In genomic region chr20:58340853-58341252, GRCh38 we compare ENCODE assay signal across 14 cellular contexts. TPM values are rescaled to one million over a fixed set of nuclear protein-coding genes. Genes with fewer than 3 reads are reported as not detected.
A peak's percentile ranks its signal among the peaks of the same experiment; 100 is the strongest.
DNase-seq lines count a peak whose midpoint lies in the region; ATAC-seq, FAIRE-seq and TF ChIP-seq lines count a peak whose summit lies in the region.
"Had no signal": no experiment of that assay in that cellular context is flagged by ENCODE, and none has a peak within 500 bp of the region (broad histone marks: within the 10 kb centered on the region; RNA-seq: fewer than 3 reads in every experiment).

No MANE protein-coding gene starts in this region.

- no peak overlapping the region for H3K27ac ChIP-seq in CD4-positive, CD25-positive, alpha-beta regulatory T cell (ENCODE audit: insufficient read depth, low read length, poor library complexity, severe bottlenecking)
- peak overlapping the region; percentile 50 for H3K27ac ChIP-seq in GM23248
- H3K27ac ChIP-seq in astrocyte (ENCODE audit: low read depth, low read length), result peak overlapping the region; percentile 71
- H3K27ac ChIP-seq: vagina had no signal

- H2AFZ ChIP-seq in GM23248, result no peak overlapping the region
- H2AFZ ChIP-seq in astrocyte (ENCODE audit: low read depth, low read length), result no peak overlapping the region

- H3K27me3 Mint-ChIP-seq in CD4-positive, CD25-positive, alpha-beta regulatory T cell, result no peaks in the 10 kb centered on the region
- H3K27me3 Mint-ChIP-seq in astrocyte (ENCODE audit: low read depth, unreplicated experiment), result no peaks in the 10 kb centered on the region
- H3K27me3 Mint-ChIP-seq: naive thymus-derived CD4-positive, alpha-beta T cell had no signal

- H3K9ac ChIP-seq in GM23248 (no peak overlapping the region), astrocyte (ENCODE audit: low read length) (no peak overlapping the region)

- no peak for TF ChIP-seq CTCF in astrocyte (IDR thresholded peaks at IDR 0.05; ENCODE audit: insufficient read depth, low read depth, low read length)

- H3K9me2 ChIP-seq in GM23248 (ENCODE audit: insufficient read depth), result no peaks in the 10 kb centered on the region

- no peaks in the 10 kb centered on the region for H3K4me1 ChIP-seq in CD4-positive, CD25-positive, alpha-beta regulatory T cell (ENCODE audit: control insufficient read depth, insufficient read depth, low read length, poor library complexity, severe bottlenecking)
- H3K4me1 ChIP-seq in GM23248 (ENCODE audit: insufficient read depth), result peaks cover 54% of the 10 kb centered on the region
- H3K4me1 ChIP-seq in astrocyte (ENCODE audit: insufficient read depth, low read length), result peaks cover 20% of the 10 kb centered on the region

- H3K36me3 ChIP-seq in CD4-positive, CD25-positive, alpha-beta regulatory T cell (ENCODE audit: control insufficient read depth, insufficient read depth, low read length), result peaks cover 31% of the 10 kb centered on the region
- no peaks in the 10 kb centered on the region; the same call in 1 of the 2 replicates for H3K36me3 ChIP-seq in GM23248 (ENCODE audit: low read depth)
- peaks cover 7% of the 10 kb centered on the region for H3K36me3 ChIP-seq in astrocyte (ENCODE audit: insufficient read depth, low read length)

- H3K9me3 Mint-ChIP-seq in CD4-positive, CD25-positive, alpha-beta regulatory T cell, result peaks cover 0 to 5% (median 0%) of the 10 kb centered on the region in 7 donors
- no peaks in the 10 kb centered on the region for H3K9me3 Mint-ChIP-seq in astrocyte (ENCODE audit: unreplicated experiment)

- DNase-seq in CD4-positive, CD25-positive, alpha-beta regulatory T cell, result no peak
- no peak for DNase-seq in GM23248
- no peak for DNase-seq in astrocyte (ENCODE audit: low read depth)
- peak; percentile 44 for DNase-seq in kidney tubule cell (ENCODE audit: low spot score)
- no peak for DNase-seq in mesenteric fat pad (ENCODE audit: low spot score)
- no peak for DNase-seq in NCI-H526 (lab: John Stamatoyannopoulos, UW)
- no peak for DNase-seq in foreskin melanocyte
- DNase-seq: activated CD4-positive, CD25-positive, alpha-beta regulatory T cell treated with anti-CD3 and anti-CD28 coated beads, Interleukin-2, amount 50 U/mL, for 72 hours; GF-D8; left colon; naive thymus-derived CD4-positive, alpha-beta T cell; NCI-H1092 treated with DMSO at 0.1 percent for 48 hours had no signal

- H4K20me1 ChIP-seq in GM23248 (ENCODE audit: insufficient read depth), result no peaks in the 10 kb centered on the region
- peaks cover 19% of the 10 kb centered on the region for H4K20me1 ChIP-seq in astrocyte (ENCODE audit: insufficient read depth, low read length)

- H3K4me1 Mint-ChIP-seq in CD4-positive, CD25-positive, alpha-beta regulatory T cell, result peaks cover 18 to 41% (median 30%) of the 10 kb centered on the region in 4 donors
- peaks cover 29% of the 10 kb centered on the region for H3K4me1 Mint-ChIP-seq in astrocyte (ENCODE audit: low read depth, unreplicated experiment)

- H3K9me3 ChIP-seq in CD4-positive, CD25-positive, alpha-beta regulatory T cell (ENCODE audit: control insufficient read depth in 2 of 2, low read length in 2 of 2), result no peaks in the 10 kb centered on the region
- H3K9me3 ChIP-seq in GM23248 (ENCODE audit: low read depth), result no peaks in the 10 kb centered on the region
- no peaks in the 10 kb centered on the region for H3K9me3 ChIP-seq in astrocyte (ENCODE audit: insufficient read depth, low read depth, low read length)
- H3K9me3 ChIP-seq: vagina had no signal

- H3K4me2 ChIP-seq in GM23248 (ENCODE audit: unreplicated experiment), result no peak overlapping the region
- H3K4me2 ChIP-seq in astrocyte (ENCODE audit: low read length), result peak overlapping the region; percentile 70

- H3F3A ChIP-seq in GM23248 (ENCODE audit: insufficient read depth), result peaks cover 50% of the 10 kb centered on the region

- no peaks in the 10 kb centered on the region for H3K27me3 ChIP-seq in CD4-positive, CD25-positive, alpha-beta regulatory T cell (ENCODE audit: control insufficient read depth, insufficient read depth, low read length)
- no peaks in the 10 kb centered on the region for H3K27me3 ChIP-seq in GM23248 (replicated peaks; ENCODE audit: insufficient read depth)
- no peaks in the 10 kb centered on the region for H3K27me3 ChIP-seq in astrocyte (ENCODE audit: insufficient read depth, low read length)
- H3K27me3 ChIP-seq: vagina had no signal

- peaks cover 48% of the 10 kb centered on the region for H3K36me3 Mint-ChIP-seq in CD4-positive, CD25-positive, alpha-beta regulatory T cell
- peaks cover 6% of the 10 kb centered on the region for H3K36me3 Mint-ChIP-seq in astrocyte (ENCODE audit: low read depth, unreplicated experiment)

- H3K4me3 Mint-ChIP-seq in CD4-positive, CD25-positive, alpha-beta regulatory T cell, result no peak overlapping the region
- H3K4me3 Mint-ChIP-seq in astrocyte (ENCODE audit: unreplicated experiment), result peak overlapping the region; percentile 7
- H3K4me3 Mint-ChIP-seq: naive thymus-derived CD4-positive, alpha-beta T cell had no signal

- no peak for FAIRE-seq in astrocyte (lab: Jason Lieb, UNC)
- FAIRE-seq: GM19239 had no signal

- in situ Hi-C loops in GM23248 (cut with MboI), result no loop called here

- no peak overlapping the region for H3K4me3 ChIP-seq in CD4-positive, CD25-positive, alpha-beta regulatory T cell (ENCODE audit: low read depth, low read length)
- no peak overlapping the region for H3K4me3 ChIP-seq in GM23248
- no peak overlapping the region for H3K4me3 ChIP-seq in astrocyte (ENCODE audit: insufficient read depth, low read depth, low read length)
- H3K4me3 ChIP-seq: vagina had no signal

- peaks cover 83% of the 10 kb centered on the region for H3K79me2 ChIP-seq in GM23248 (ENCODE audit: insufficient read depth)
- peaks cover 79% of the 10 kb centered on the region for H3K79me2 ChIP-seq in astrocyte (ENCODE audit: insufficient read depth, low read length)

- peak overlapping the region in 2 of 3 donors; percentile 33 to 67 for H3K27ac Mint-ChIP-seq in CD4-positive, CD25-positive, alpha-beta regulatory T cell
- H3K27ac Mint-ChIP-seq in astrocyte (ENCODE audit: unreplicated experiment), result no peak overlapping the region

- WGBS in GM23248 (ENCODE audit: low coverage in 1 of 2, low lambda C conversion rate in 2 of 2, missing lambda C conversion rate in 2 of 2), 2 experiments, result 66 to 70% methylated on average over 2 of the region's 2 CpGs

- no peak for ATAC-seq in CD4-positive, CD25-positive, alpha-beta regulatory T cell (ENCODE audit: low read depth in 2 of 2)
- ATAC-seq: left colon; naive thymus-derived CD4-positive, alpha-beta T cell had no signal

RNA-seq across cellular contexts. Expression of gene RAB22A, which starts 31.3 kb away (rescaled TPM):
- total RNA-seq in CD4-positive, CD25-positive, alpha-beta regulatory T cell, result 21.9 TPM
- 10 to 100 TPM; 11.3 to 13.2 (median 12.5) TPM for polyA plus RNA-seq in CD4-positive, CD25-positive, alpha-beta regulatory T cell
- 21.2 and 23.0 TPM in 2 replicates for total RNA-seq in GM23248 (2014; rRNA removed; shearing (Covaris generic))
- 21.3 and 23.9 TPM in 2 replicates for polyA plus RNA-seq in GM23248 (2016; fragmentation: Nextera tagmentation; extraction: Ambion mirVana)
- total RNA-seq in astrocyte, result 16.6 and 18.8 TPM in 2 replicates
- total RNA-seq in mesenteric fat pad, result 22.2 TPM

RNA-seq across cellular contexts. Expression of gene VAPB, which starts 48.2 kb away (rescaled TPM):
- total RNA-seq in CD4-positive, CD25-positive, alpha-beta regulatory T cell, result 25.7 TPM
- 10 to 100 TPM; 18.9 to 25.2 (median 21.0) TPM for polyA plus RNA-seq in CD4-positive, CD25-positive, alpha-beta regulatory T cell
- 8.8 and 10.0 TPM in 2 replicates for total RNA-seq in GM23248 (2014; rRNA removed; shearing (Covaris generic))
- polyA plus RNA-seq in GM23248 (2016; fragmentation: Nextera tagmentation; extraction: Ambion mirVana), result 34.1 and 37.0 TPM in 2 replicates
- total RNA-seq in astrocyte (57.6 and 61.5 TPM in 2 replicates), mesenteric fat pad (51.5 TPM)
